Comparison of ENCODE assay signal across 15 cellular contexts in genomic region chr3:71099997-71100719, GRCh38.
DNase-seq lines count a peak whose midpoint lies in the region; ATAC-seq and TF ChIP-seq lines count a peak whose summit lies in the region.
"Had no signal": no experiment of that assay in that cellular context is flagged by ENCODE, and none has a peak within 500 bp of the region (broad histone marks: within the 10 kb centered on the region; RNA-seq: fewer than 3 reads in every experiment).

No MANE protein-coding gene starts in this region.

- in situ Hi-C loops in brain microvascular endothelial cell (cut with HindIII; ENCODE audit: low pct_ligation_motif_present, low sequenced_read_pairs), result no loop called here

- CTCF ChIA-PET in AG04450 (lab: Charles Lee), result no interaction called here

- H3K4me3 ChIP-seq in AG04450 (ENCODE audit: low read depth, low read length) (no peak overlapping the region), brain microvascular endothelial cell (ENCODE audit: low read depth, low read length) (no peak overlapping the region), heart left ventricle (no peak overlapping the region)
- H3K4me3 ChIP-seq: coronary artery had no signal

- no peak for DNase-seq in AG04450 (ENCODE audit: low read depth, low spot score)
- peak; percentile 52 for DNase-seq in HT1080 (ENCODE audit: low read depth)
- DNase-seq in brain microvascular endothelial cell, result no peak
- no peak for DNase-seq in naive thymus-derived CD8-positive, alpha-beta T cell
- DNase-seq in heart left ventricle, result no peak
- DNase-seq in DMS79 treated with DMSO at 0.1 percent for 48 hours (lab: John Stamatoyannopoulos, UW), result no peak
- DNase-seq: foreskin melanocyte, left colon, NCI-H1092 treated with DMSO at 0.1 percent for 48 hours, NCI-H510A, RPMI8226 had no signal

- ATAC-seq in naive thymus-derived CD8-positive, alpha-beta T cell, result peak; percentile 57 to 73
- no peak for ATAC-seq in HG03097 (IDR thresholded peaks at IDR 0.05; ENCODE audit: low FRiP score, unreplicated experiment)
- no peak for ATAC-seq in heart left ventricle
- no peak for ATAC-seq in GM19463 (IDR thresholded peaks at IDR 0.05; ENCODE audit: unreplicated experiment)
- ATAC-seq: left colon had no signal

- WGBS in heart left ventricle, 4 donors, result 58 to 73% (median 67%) methylated on average over 6 of the region's 6 CpGs

- H3K36me3 Mint-ChIP-seq in naive thymus-derived CD8-positive, alpha-beta T cell, result peaks cover 26 to 87% (median 27%) of the 10 kb centered on the region in 3 donors

- peak overlapping the region in 8 of 10 donors; percentile 23 to 68 (median 54) for H3K4me3 Mint-ChIP-seq in naive thymus-derived CD8-positive, alpha-beta T cell
- H3K4me3 Mint-ChIP-seq: CD14-positive monocyte had no signal

- H3K4me1 Mint-ChIP-seq in naive thymus-derived CD8-positive, alpha-beta T cell, result peaks cover 52 to 97% (median 93%) of the 10 kb centered on the region in 4 donors

- TF ChIP-seq CTCF in AG04450 (IDR thresholded peaks at IDR 0.05; ENCODE audit: low read depth, low read length), result no peak
- TF ChIP-seq CTCF in brain microvascular endothelial cell (IDR thresholded peaks at IDR 0.05; ENCODE audit: low read depth, low read length, missing control alignments), result no peak
- no peak for TF ChIP-seq CTCF in heart left ventricle (IDR thresholded peaks at IDR 0.05)

- H3K27ac Mint-ChIP-seq in naive thymus-derived CD8-positive, alpha-beta T cell, result peak overlapping the region; percentile 72 to 91 (median 84)

- H3K27me3 ChIP-seq in AG04450 (ENCODE audit: control insufficient read depth, insufficient read depth, low read length) (no peaks in the 10 kb centered on the region), brain microvascular endothelial cell (replicated peaks) (no peaks in the 10 kb centered on the region), heart left ventricle (no peaks in the 10 kb centered on the region)

- peaks cover 5 to 61% (median 42%) of the 10 kb centered on the region in 12 donors for H3K4me1 ChIP-seq in heart left ventricle

- no peaks in the 10 kb centered on the region for H3K9me3 ChIP-seq in AG04450 (ENCODE audit: control insufficient read depth, insufficient read depth, low read length)
- no peaks in the 10 kb centered on the region for H3K9me3 ChIP-seq in heart left ventricle

- H3K9me3 Mint-ChIP-seq in naive thymus-derived CD8-positive, alpha-beta T cell, result no peaks in the 10 kb centered on the region
- H3K9me3 Mint-ChIP-seq: CD14-positive monocyte had no signal

- H3K27ac ChIP-seq in AG04450 (ENCODE audit: low read depth, low read length) (peak overlapping the region; percentile 90), brain microvascular endothelial cell (peak overlapping the region; percentile 100), heart left ventricle (peak overlapping the region in 1 of 12 donors; percentile 28)

- POLR2A ChIA-PET in AG04450 (lab: Yijun Ruan, JAX), result interaction anchor here (0.7 kb wide), 1 partner anchor 1112 kb away, joined by 4 read pairs; no protein-coding TSS in a partner anchor
- POLR2A ChIA-PET in naive thymus-derived CD8-positive, alpha-beta T cell (lab: Charles Lee), result interaction anchor here (0.6 kb wide), 1 partner anchor 32 kb away, joined by 4 read pairs; no protein-coding TSS in a partner anchor

- intact Hi-C loops in heart left ventricle (cut with DNase I), result no loop called here

- no peak for TF ChIP-seq POLR2A in heart left ventricle (IDR thresholded peaks at IDR 0.05)

- H3K36me3 ChIP-seq in brain microvascular endothelial cell (replicated peaks) (no peaks in the 10 kb centered on the region), heart left ventricle (peaks cover 0 to 4% (median 0%) of the 10 kb centered on the region in 9 donors)

- no peaks in the 10 kb centered on the region for H3K27me3 Mint-ChIP-seq in naive thymus-derived CD8-positive, alpha-beta T cell

Comparison
In these comparisons a context has a peak if more than half of its experiments do, and no peak if none do; other contexts are left out.
1. ATAC-seq: peak in naive thymus-derived CD8-positive, alpha-beta T cell (2 of 2); none in HG03097 (single experiment), heart left ventricle (0 of 4) and GM19463 (single experiment).